In the genomic region with DNA sequence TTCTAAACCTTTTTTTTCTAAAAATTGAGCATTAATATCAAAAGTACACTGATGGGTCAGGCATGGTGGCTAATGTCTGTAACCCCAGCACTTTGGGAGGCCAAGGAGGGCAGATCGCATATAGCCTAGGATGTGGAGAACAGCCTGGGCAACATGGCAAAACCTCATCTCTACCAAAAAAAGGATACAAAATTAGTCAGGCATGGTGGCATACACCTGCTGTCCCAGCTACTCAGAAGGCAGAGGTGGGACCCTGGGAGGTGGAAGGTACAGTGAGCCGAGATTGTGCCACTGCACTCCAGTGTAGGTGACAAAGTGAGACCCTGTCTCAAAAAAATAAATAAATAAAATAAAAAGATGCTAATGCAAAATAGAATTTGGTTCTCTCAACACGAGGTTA, we compare ENCODE assay signal across 25 cellular contexts. TPM values are rescaled to one million over a fixed set of nuclear protein-coding genes. Genes with fewer than 3 reads are reported as not detected.
A peak's percentile ranks its signal among the peaks of the same experiment; 100 is the strongest.
DNase-seq lines count a peak whose midpoint lies in the region; ATAC-seq lines count a peak whose summit lies in the region.
"Had no signal": no experiment of that assay in that cellular context is flagged by ENCODE, and none has a peak within 500 bp of the region (broad histone marks: within the 10 kb centered on the region; RNA-seq: fewer than 3 reads in every experiment).

No MANE protein-coding gene starts in this region.

- H3K27ac ChIP-seq in trophoblast cell (ENCODE audit: low read depth, low read length): no peak overlapping the region
- H3K27ac ChIP-seq: GM23248, lower lobe of right lung, ovary, WERI-Rb-1 had no signal

- H2AFZ ChIP-seq in trophoblast cell (ENCODE audit: insufficient read depth, low read length, poor library complexity): no peak overlapping the region
- H2AFZ ChIP-seq: GM23248 had no signal

- H3K4me1 Mint-ChIP-seq in activated T-cell treated with anti-CD3 and anti-CD28 coated beads, Interleukin-2, amount 50 U/mL, for 72 hours (ENCODE audit: low read depth): peaks cover 84% of the 10 kb centered on the region
- H3K4me1 Mint-ChIP-seq in activated naive CD8-positive, alpha-beta T cell treated with anti-CD3 and anti-CD28 coated beads, Interleukin-2, amount 50 U/mL, for 24 hours: peaks cover 77% of the 10 kb centered on the region

- H3K79me1 ChIP-seq in trophoblast cell (ENCODE audit: low read length): peaks cover 5% of the 10 kb centered on the region

- H3K27me3 ChIP-seq in trophoblast cell (ENCODE audit: insufficient read depth, low read length): no peaks in the 10 kb centered on the region
- H3K27me3 ChIP-seq: ovary had no signal

- no peak overlapping the region for H4K8ac ChIP-seq in trophoblast cell (ENCODE audit: low read depth, low read length)

- H3K9ac ChIP-seq in trophoblast cell (ENCODE audit: low read length): no peak overlapping the region
- H3K9ac ChIP-seq: GM23248 had no signal

- H3K4me3 Mint-ChIP-seq in activated T-cell treated with anti-CD3 and anti-CD28 coated beads, Interleukin-2, amount 50 U/mL, for 72 hours: no peak overlapping the region
- H3K4me3 Mint-ChIP-seq in activated naive CD8-positive, alpha-beta T cell treated with anti-CD3 and anti-CD28 coated beads, Interleukin-2, amount 50 U/mL, for 24 hours: no peak overlapping the region
- H3K4me3 Mint-ChIP-seq: nephron progenitor cell had no signal

- H3K79me2 ChIP-seq in trophoblast cell (ENCODE audit: control insufficient read depth, insufficient read depth, low read length, poor library complexity): peaks cover 11% of the 10 kb centered on the region

- H3K4ac ChIP-seq in trophoblast cell (ENCODE audit: low read depth, low read length): peak overlapping the region; percentile 87

- H3K4me3 ChIP-seq in GM08714 (ENCODE audit: low read length) (peak overlapping the region; percentile 20; the same call in 1 of the 2 replicates), trophoblast cell (ENCODE audit: low read depth, low read length) (no peak overlapping the region)
- H3K4me3 ChIP-seq: GM23248, lower lobe of right lung, ovary had no signal

- no peak overlapping the region for H3K14ac ChIP-seq in trophoblast cell (ENCODE audit: low read length)

- no peak for DNase-seq in activated T-cell treated with anti-CD3 and anti-CD28 coated beads, Interleukin-2, amount 50 U/mL, for 72 hours
- no peak for DNase-seq in activated T-cell treated with anti-CD3 and anti-CD28 coated beads, Interleukin-2, amount 50 U/mL, for 48 hours
- DNase-seq in activated naive CD8-positive, alpha-beta T cell treated with anti-CD3 and anti-CD28 coated beads, Interleukin-2, amount 50 U/mL, for 24 hours: no peak
- DNase-seq in trophoblast cell: no peak
- DNase-seq in AG08396 (ENCODE audit: low spot score): no peak
- DNase-seq in HuH-7 (ENCODE audit: low spot score): no peak
- DNase-seq: activated CD4-positive, alpha-beta T cell treated with anti-CD3 and anti-CD28 coated beads, Interleukin-2, amount 50 U/mL, for 48 hours; activated naive CD4-positive, alpha-beta T cell; C1 segment of cervical spinal cord; DMS 273 treated with DMSO at 0.1 percent for 48 hours; effector CD8-positive, alpha-beta T cell; EL; GM23248; lower lobe of right lung; NCI-H1436 treated with DMSO at 0.1 percent for 48 hours; nephron progenitor cell; ovary; PC-3; small intestine; stimulated activated CD4-positive, alpha-beta T cell treated with anti-CD3 and anti-CD28 coated beads, Interleukin-2, amount 100 ng/mL, for 24 hours; substantia nigra; T1000; WERI-Rb-1 had no signal

- no peak overlapping the region for H3K4me2 ChIP-seq in trophoblast cell (ENCODE audit: low read length)

- peak overlapping the region; percentile 49 for H3K27ac Mint-ChIP-seq in activated T-cell treated with anti-CD3 and anti-CD28 coated beads, Interleukin-2, amount 50 U/mL, for 72 hours
- H3K27ac Mint-ChIP-seq in activated naive CD8-positive, alpha-beta T cell treated with anti-CD3 and anti-CD28 coated beads, Interleukin-2, amount 50 U/mL, for 24 hours: no peak overlapping the region
- H3K27ac Mint-ChIP-seq: nephron progenitor cell had no signal

- no peak overlapping the region for H4K91ac ChIP-seq in trophoblast cell (ENCODE audit: low read depth, low read length)

- no peak overlapping the region for H2BK12ac ChIP-seq in trophoblast cell (ENCODE audit: low read length)

- no peak overlapping the region for H2BK5ac ChIP-seq in trophoblast cell (ENCODE audit: low read depth, low read length, poor library complexity)

- H2BK120ac ChIP-seq in trophoblast cell (ENCODE audit: insufficient read depth, low read length, poor library complexity): no peak overlapping the region

- H3K27me3 Mint-ChIP-seq in activated T-cell treated with anti-CD3 and anti-CD28 coated beads, Interleukin-2, amount 50 U/mL, for 72 hours (ENCODE audit: low read depth): no peaks in the 10 kb centered on the region
- H3K27me3 Mint-ChIP-seq in activated naive CD8-positive, alpha-beta T cell treated with anti-CD3 and anti-CD28 coated beads, Interleukin-2, amount 50 U/mL, for 24 hours: no peaks in the 10 kb centered on the region

- peaks cover 2% of the 10 kb centered on the region for H3K9me3 ChIP-seq in trophoblast cell (ENCODE audit: insufficient read depth, low read depth, low read length)
- H3K9me3 ChIP-seq: lower lobe of right lung, ovary had no signal

- H2AK5ac ChIP-seq in trophoblast cell (ENCODE audit: low read length): no peak overlapping the region

- H3K36me3 Mint-ChIP-seq in activated T-cell treated with anti-CD3 and anti-CD28 coated beads, Interleukin-2, amount 50 U/mL, for 72 hours (ENCODE audit: insufficient read depth in 2 of 2): peaks cover 2 to 3% of the 10 kb centered on the region in 2 donors
- peaks cover 4% of the 10 kb centered on the region for H3K36me3 Mint-ChIP-seq in activated naive CD8-positive, alpha-beta T cell treated with anti-CD3 and anti-CD28 coated beads, Interleukin-2, amount 50 U/mL, for 24 hours (ENCODE audit: low read depth)

- peaks cover 4 to 7% of the 10 kb centered on the region in 2 experiments for H3K36me3 ChIP-seq in trophoblast cell (ENCODE audit: control insufficient read depth in 1 of 2, insufficient read depth in 2 of 2, low read length in 2 of 2)
- H3K36me3 ChIP-seq: lower lobe of right lung, ovary, WERI-Rb-1 had no signal

- H3K4me1 ChIP-seq in trophoblast cell (ENCODE audit: control insufficient read depth in 1 of 2, insufficient read depth in 2 of 2, low read length in 2 of 2): peaks cover 11 to 18% of the 10 kb centered on the region in 2 experiments

- ATAC-seq in activated T-cell treated with anti-CD3 and anti-CD28 coated beads, Interleukin-2, amount 50 U/mL, for 72 hours (replicated peaks in 1 of 2): peak; percentile 21 to 36
- ATAC-seq in activated naive CD8-positive, alpha-beta T cell treated with anti-CD3 and anti-CD28 coated beads, Interleukin-2, amount 50 U/mL, for 24 hours: peak; percentile 30
- ATAC-seq in HG03135 (IDR thresholded peaks at IDR 0.05; ENCODE audit: unreplicated experiment): no peak
- ATAC-seq: lower lobe of right lung, PC-3 had no signal

- H3K23ac ChIP-seq in trophoblast cell (ENCODE audit: low read length): no peak overlapping the region

- WGBS in trophoblast cell (ENCODE audit: extremely low coverage, insufficient coverage, insufficient read length): no CpG with 5 or more reads among the region's 3 CpGs

- H4K12ac ChIP-seq in trophoblast cell (ENCODE audit: low read depth, low read length): no peak overlapping the region

- H3K18ac ChIP-seq in trophoblast cell (ENCODE audit: low read length): no peak overlapping the region

- no peaks in the 10 kb centered on the region for H3K9me3 Mint-ChIP-seq in activated T-cell treated with anti-CD3 and anti-CD28 coated beads, Interleukin-2, amount 50 U/mL, for 72 hours
- H3K9me3 Mint-ChIP-seq in activated naive CD8-positive, alpha-beta T cell treated with anti-CD3 and anti-CD28 coated beads, Interleukin-2, amount 50 U/mL, for 24 hours: no peaks in the 10 kb centered on the region

RNA-seq across cellular contexts. Expression of a gene that starts 49.4 kb away (rescaled TPM):
- 100 to 1,000 TPM; 170 to 175 TPM for total RNA-seq in activated T-cell treated with anti-CD3 and anti-CD28 coated beads, Interleukin-2, amount 50 U/mL, for 72 hours
- 77.7 and 79.5 TPM in 2 replicates for polyA plus RNA-seq in trophoblast cell (2013)
